ENCODE assay signal across 8 cellular contexts in genomic region chr16:30896203-30896889, GRCh38. TPM values are rescaled to one million over a fixed set of nuclear protein-coding genes. Genes with fewer than 3 reads are reported as not detected.
A peak's percentile ranks its signal among the peaks of the same experiment; 100 is the strongest.
DNase-seq lines count a peak whose midpoint lies in the region; ATAC-seq, FAIRE-seq and TF ChIP-seq lines count a peak whose summit lies in the region.

TSS of gene CTF1 (plus strand) at chr16:30896614. CDS start at chr16:30896644, 30 bp downstream.

- peak; percentile 92 for DNase-seq in ACHN
- peak; percentile 86 for DNase-seq in HCEC 1CT
- DNase-seq in activated T-cell treated with anti-CD3 and anti-CD28 coated beads, Interleukin-2, amount 50 U/mL, for 72 hours = peak in 1 of 2 donors; percentile 33
- DNase-seq in foreskin fibroblast = peak; percentile 92 to 96
- no peak for DNase-seq in natural killer cell
- no peak for DNase-seq in GM19239 (ENCODE audit: insufficient read length, low spot score)
- DNase-seq in MV-4-11 (lab: John Stamatoyannopoulos, UW) = no peak
- no peak for DNase-seq in activated gamma-delta T cell (lab: John Stamatoyannopoulos, UW)

- peak within 1 kb of the TSS; percentile 71 to 72 for H3K4me3 ChIP-seq in foreskin fibroblast (ENCODE audit: low read depth in 1 of 2, low read length in 2 of 2)

- H3K9me3 Mint-ChIP-seq in activated T-cell treated with anti-CD3 and anti-CD28 coated beads, Interleukin-2, amount 50 U/mL, for 72 hours = no peaks in the 10 kb centered on the region
- no peaks in the 10 kb centered on the region for H3K9me3 Mint-ChIP-seq in natural killer cell

- peaks cover 59% of the 10 kb centered on the region for H3K4me1 Mint-ChIP-seq in activated T-cell treated with anti-CD3 and anti-CD28 coated beads, Interleukin-2, amount 50 U/mL, for 72 hours (ENCODE audit: low read depth)
- peaks cover 28 to 56% of the 10 kb centered on the region in 2 donors for H3K4me1 Mint-ChIP-seq in natural killer cell

- ATAC-seq in activated T-cell treated with anti-CD3 and anti-CD28 coated beads, Interleukin-2, amount 50 U/mL, for 72 hours (replicated peaks in 1 of 2) = no peak
- no peak for ATAC-seq in natural killer cell

- H3K4me3 Mint-ChIP-seq in activated T-cell treated with anti-CD3 and anti-CD28 coated beads, Interleukin-2, amount 50 U/mL, for 72 hours = peak within 1 kb of the TSS; percentile 75 to 85
- H3K4me3 Mint-ChIP-seq in natural killer cell = peak within 1 kb of the TSS; percentile 61

- TF ChIP-seq CTCF in foreskin fibroblast (IDR thresholded peaks at IDR 0.05; ENCODE audit: low read depth, low read length) = no peak
- TF ChIP-seq CTCF in natural killer cell (IDR thresholded peaks at IDR 0.05) = no peak

- intact Hi-C loops in natural killer cell (cut with micrococcal nuclease) = no loop called here

- peak within 1 kb of the TSS; percentile 54 for H3K27ac Mint-ChIP-seq in activated T-cell treated with anti-CD3 and anti-CD28 coated beads, Interleukin-2, amount 50 U/mL, for 72 hours
- peak within 1 kb of the TSS; percentile 81 to 93 for H3K27ac Mint-ChIP-seq in natural killer cell

- no peaks in the 10 kb centered on the region for H3K27me3 Mint-ChIP-seq in activated T-cell treated with anti-CD3 and anti-CD28 coated beads, Interleukin-2, amount 50 U/mL, for 72 hours (ENCODE audit: low read depth)
- no peaks in the 10 kb centered on the region for H3K27me3 Mint-ChIP-seq in natural killer cell (ENCODE audit: low read depth in 2 of 2)

- no peak for FAIRE-seq in GM19239 (lab: Jason Lieb, UNC)

- peaks cover 2 to 3% of the 10 kb centered on the region in 2 donors for H3K36me3 Mint-ChIP-seq in activated T-cell treated with anti-CD3 and anti-CD28 coated beads, Interleukin-2, amount 50 U/mL, for 72 hours (ENCODE audit: insufficient read depth in 2 of 2)
- H3K36me3 Mint-ChIP-seq in natural killer cell = no peaks in the 10 kb centered on the region

- in situ Hi-C loops in ACHN (cut with HindIII; ENCODE audit: low pct_ligation_motif_present, low pct_unique_long_range_greater_than_20kb, low sequenced_read_pairs) = loop anchor here (25.0 kb wide), 1 partner anchor 109 kb away; the partner anchor contains the start of gene ZNF629

RNA-seq across cellular contexts. Expression of gene CTF1, which starts in this region (rescaled TPM):
- total RNA-seq in activated T-cell treated with anti-CD3 and anti-CD28 coated beads, Interleukin-2, amount 50 U/mL, for 72 hours = under 1 TPM; 0.25 to 0.72 TPM
- total RNA-seq in natural killer cell = under 1 TPM; 0.45 to 0.60 (median 0.47) TPM

Comparison
In these comparisons a context has a peak if more than half of its experiments do, and no peak if none do; other contexts are left out.
1. DNase-seq: peak in ACHN (single experiment), HCEC 1CT (single experiment) and foreskin fibroblast (2 of 2); none in natural killer cell (single experiment), GM19239 (single experiment), MV-4-11 (single experiment) and activated gamma-delta T cell (single experiment).